ENCODE assay signal across 24 cellular contexts in genomic region chr1:8251635-8252034, GRCh38.
"Had no signal": no experiment of that assay in that cellular context is flagged by ENCODE, and none has a peak within 500 bp of the region (broad histone marks: within the 10 kb centered on the region; RNA-seq: fewer than 3 reads in every experiment).

No MANE protein-coding gene starts in this region.

- H3K9me3 ChIP-seq: ascending aorta had no signal

- DNase-seq: activated CD4-positive, alpha-beta T cell treated with anti-CD3 and anti-CD28 coated beads for 36 hours; activated CD4-positive, CD25-positive, alpha-beta regulatory T cell; activated CD8-positive, alpha-beta memory T cell treated with anti-CD3 and anti-CD28 coated beads, Interleukin-2, amount 10 ng/mL, durations not matched to agents 7 days and 5 days; activated CD8-positive, alpha-beta T cell treated with anti-CD3 and anti-CD28 coated beads, Interleukin-2, amount 10 ng/mL, durations not matched to agents 7 days and 5 days; activated effector memory CD4-positive, alpha-beta T cell treated with Interleukin-2 at 50 U/mL for 16 hours; activated naive CD4-positive, alpha-beta T cell treated with Interleukin-2 at 50 U/mL for 16 hours; activated T-cell treated with anti-CD3 and anti-CD28 coated beads for 4 hours; effector memory CD8-positive, alpha-beta T cell; head of caudate nucleus; hippocampal formation; immature natural killer cell; kidney; left colon; mesendoderm; natural killer cell; occipital lobe; right cardiac atrium; stimulated activated CD4-positive, alpha-beta T cell treated with anti-CD3 and anti-CD28 coated beads, Interleukin-4, amount 100 ng/mL, for 1 hour; stimulated activated naive CD8-positive, alpha-beta T cell treated with anti-CD3 and anti-CD28 coated beads, Interleukin-15, Interleukin-2, amounts not matched to agents 100 U/mL and 50 U/mL, for 24 hours; T-helper 1 cell had no signal

- H3K27me3 ChIP-seq: ascending aorta, dorsolateral prefrontal cortex, neural progenitor cell had no signal

- H3K27ac ChIP-seq: coronary artery, dorsolateral prefrontal cortex, neural progenitor cell had no signal

- ATAC-seq: activated CD4-positive, alpha-beta T cell treated with anti-CD3 and anti-CD28 coated beads for 36 hours; activated CD8-positive, alpha-beta memory T cell treated with anti-CD3 and anti-CD28 coated beads, Interleukin-2, amount 10 ng/mL, durations not matched to agents 7 days and 5 days; activated CD8-positive, alpha-beta T cell treated with anti-CD3 and anti-CD28 coated beads, Interleukin-2, amount 10 ng/mL, durations not matched to agents 7 days and 5 days; effector memory CD8-positive, alpha-beta T cell; left colon; natural killer cell; right cardiac atrium; stimulated activated naive CD8-positive, alpha-beta T cell treated with anti-CD3 and anti-CD28 coated beads, Interleukin-15, Interleukin-2, amounts not matched to agents 100 U/mL and 50 U/mL, for 24 hours had no signal

- H3K4me3 ChIP-seq: coronary artery, dorsolateral prefrontal cortex, neural progenitor cell had no signal

- H3K4me1 ChIP-seq: ascending aorta, neural progenitor cell had no signal

- H3K36me3 ChIP-seq: ascending aorta, neural progenitor cell had no signal
